18 cellular contexts compared by ENCODE assay signal in genomic region chr5:62496876-62497275, GRCh38.
"Had no signal": no experiment of that assay in that cellular context is flagged by ENCODE, and none has a peak within 500 bp of the region (broad histone marks: within the 10 kb centered on the region; RNA-seq: fewer than 3 reads in every experiment).

No MANE protein-coding gene starts in this region.

- H3K27me3 ChIP-seq: heart left ventricle, right atrium auricular region, suprapubic skin, thyroid gland had no signal

- H3K27me3 Mint-ChIP-seq: type B pancreatic cell had no signal

- ATAC-seq: heart left ventricle, left colon, natural killer cell had no signal

- H3K9me3 ChIP-seq: heart left ventricle, right atrium auricular region, suprapubic skin, thyroid gland had no signal

- H3K4me3 Mint-ChIP-seq: immature natural killer cell, mesothelial cell of epicardium, natural killer cell, neural crest cell, type B pancreatic cell had no signal

- DNase-seq: effector CD4-positive, alpha-beta T cell; foreskin melanocyte; heart left ventricle; hippocampal formation; immature natural killer cell; left colon; natural killer cell; posterior cingulate gyrus; small intestine; stimulated activated CD4-positive, alpha-beta T cell treated with anti-CD3 and anti-CD28 coated beads, Interleukin-12 subunit alpha, Interleukin-12 subunit beta, amount 100 ng/mL, for 4 hours; stimulated activated naive CD4-positive, alpha-beta T cell treated with Interleukin-2 at 50 U/mL for 16 hours; thyroid gland had no signal

- H3K36me3 Mint-ChIP-seq: natural killer cell had no signal

- H3K4me1 Mint-ChIP-seq: immature natural killer cell, mesothelial cell of epicardium, natural killer cell had no signal

- H3K4me1 ChIP-seq: heart left ventricle, right atrium auricular region, suprapubic skin, thyroid gland had no signal

- H3K9me3 Mint-ChIP-seq: immature natural killer cell, mesothelial cell of epicardium, natural killer cell, neural crest cell, type B pancreatic cell had no signal

- H3K27ac ChIP-seq: coronary artery, heart left ventricle, right atrium auricular region, suprapubic skin, thyroid gland had no signal

- H3K27ac Mint-ChIP-seq: immature natural killer cell, mesothelial cell of epicardium, natural killer cell, type B pancreatic cell had no signal

- H3K4me3 ChIP-seq: coronary artery, heart left ventricle, right atrium auricular region, suprapubic skin, thyroid gland had no signal
